ENCODE assay signal across 8 cellular contexts in the genomic region with DNA sequence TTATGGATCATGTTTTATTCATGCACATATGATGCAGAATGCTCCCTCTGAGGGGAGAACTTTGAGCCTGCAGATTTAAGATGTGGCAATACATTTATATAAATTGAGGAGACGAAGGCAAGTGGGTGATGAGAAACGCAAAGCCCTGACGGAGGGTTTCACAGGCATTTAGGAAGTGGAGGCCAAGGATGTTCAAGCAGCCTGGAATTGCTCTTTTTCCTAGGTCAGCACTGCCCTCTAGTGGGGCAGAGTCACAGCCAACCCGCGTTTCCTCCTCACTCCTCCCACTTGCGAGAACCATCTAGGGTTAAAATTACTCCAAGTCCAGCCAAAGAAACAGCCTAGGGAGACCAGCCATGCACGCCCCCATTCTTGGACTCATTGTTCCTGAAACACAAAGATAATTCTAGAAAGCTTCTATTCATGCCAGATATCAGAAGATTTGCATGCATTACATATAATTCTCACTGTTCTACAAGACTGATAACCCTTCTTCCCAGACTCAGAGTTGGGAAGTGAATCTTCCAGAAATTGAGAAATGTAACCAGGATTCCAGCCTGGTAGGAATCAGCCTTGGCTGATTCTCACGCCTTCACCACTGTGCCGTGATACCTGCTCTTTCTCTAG.
A peak's percentile ranks its signal among the peaks of the same experiment; 100 is the strongest.
DNase-seq lines count a peak whose midpoint lies in the region; ATAC-seq, FAIRE-seq and TF ChIP-seq lines count a peak whose summit lies in the region.

No MANE protein-coding gene starts in this region.

- no peaks in the 10 kb centered on the region for H3K9me3 Mint-ChIP-seq in CD4-positive, alpha-beta T cell

- ATAC-seq in CD4-positive, alpha-beta T cell (ENCODE audit: poor library complexity): no peak
- ATAC-seq in GM19455 (IDR thresholded peaks at IDR 0.05; ENCODE audit: unreplicated experiment) (peak; percentile 54), HG02938 (IDR thresholded peaks at IDR 0.05; ENCODE audit: unreplicated experiment) (no peak)

- POLR2A ChIA-PET in CD4-positive, alpha-beta T cell (lab: Charles Lee): no interaction called here

- no peak for FAIRE-seq in kidney (lab: Jason Lieb, UNC)

- H3K4me3 Mint-ChIP-seq in CD4-positive, alpha-beta T cell: no peak overlapping the region

- no peaks in the 10 kb centered on the region for H3K27me3 ChIP-seq in CD4-positive, alpha-beta T cell (ENCODE audit: control insufficient read depth, insufficient read depth, low read length)
- H3K27me3 ChIP-seq in breast epithelium: no peaks in the 10 kb centered on the region

- peak in 7 of 10 experiments; percentile 23 to 49 (median 32) for DNase-seq in CD4-positive, alpha-beta T cell
- DNase-seq in NCI-H1105 (lab: John Stamatoyannopoulos, UW) (peak; percentile 39), T-helper 2 cell (peak in 3 of 5 experiments; percentile 10 to 53 (median 27)), breast epithelium (ENCODE audit: low spot score in 2 of 2) (peak in 1 of 2 donors; percentile 60), kidney (no peak)
- DNase-seq in stimulated activated CD4-positive, alpha-beta T cell treated with anti-CD3 and anti-CD28 coated beads, Interleukin-2, amount 100 ng/mL, for 4 hours (ENCODE audit: low read depth): peak; percentile 28

- no peaks in the 10 kb centered on the region for H3K27me3 Mint-ChIP-seq in CD4-positive, alpha-beta T cell

- no peaks in the 10 kb centered on the region for H3K4me1 Mint-ChIP-seq in CD4-positive, alpha-beta T cell (ENCODE audit: low read depth)

- CTCF ChIA-PET in CD4-positive, alpha-beta T cell (lab: Charles Lee): no interaction called here

- intact Hi-C loops in CD4-positive, alpha-beta T cell (cut with DNase I, micrococcal nuclease): loop anchor here (1.0 to 10.0 kb wide), 5 partner anchors 233 to 1028 kb away; no protein-coding TSS in a partner anchor
- intact Hi-C loops in breast epithelium (cut with DNase I; ENCODE audit: low total_unique reads): loop anchor here (10.0 kb wide), 1 partner anchor 788 kb away; no protein-coding TSS in a partner anchor
- intact Hi-C loops in kidney (cut with DNase I): loop anchor here (10.0 kb wide), 1 partner anchor 778 kb away; no protein-coding TSS in a partner anchor

- no peaks in the 10 kb centered on the region for H3K9me3 ChIP-seq in CD4-positive, alpha-beta T cell (ENCODE audit: control insufficient read depth, low read length)
- H3K9me3 ChIP-seq in breast epithelium (no peaks in the 10 kb centered on the region), kidney (ENCODE audit: control insufficient read depth in 1 of 2, low read length in 2 of 2) (no peaks in the 10 kb centered on the region)

- H3K4me1 ChIP-seq in breast epithelium (no peaks in the 10 kb centered on the region), kidney (ENCODE audit: control insufficient read depth in 1 of 2, insufficient read depth in 1 of 2, low read depth in 1 of 2, low read length in 2 of 2) (peaks cover 0 to 7% of the 10 kb centered on the region in 2 donors)

- H3K9ac ChIP-seq in kidney (ENCODE audit: low read length in 2 of 2): no peak overlapping the region

- no peak overlapping the region for H3K27ac Mint-ChIP-seq in CD4-positive, alpha-beta T cell

- peak; percentile 83 for TF ChIP-seq CTCF in CD4-positive, alpha-beta T cell (IDR thresholded peaks at IDR 0.05)
- TF ChIP-seq CTCF in breast epithelium (IDR thresholded peaks at IDR 0.05): peak; percentile 29 to 70 (median 68)
- peak; percentile 79 for TF ChIP-seq CTCF in kidney (IDR thresholded peaks at IDR 0.05; ENCODE audit: borderline replicate concordance, extremely low read depth, insufficient read depth)

- H3K36me3 Mint-ChIP-seq in CD4-positive, alpha-beta T cell (ENCODE audit: low read depth): no peaks in the 10 kb centered on the region

- H3K36me3 ChIP-seq in breast epithelium (no peaks in the 10 kb centered on the region), kidney (ENCODE audit: control insufficient read depth in 1 of 2, insufficient read depth in 2 of 2, low read length in 2 of 2) (no peaks in the 10 kb centered on the region)

- no peak overlapping the region for H3K4me3 ChIP-seq in breast epithelium
- no peak overlapping the region for H3K4me3 ChIP-seq in kidney (ENCODE audit: low read length in 2 of 2)

- no peak for TF ChIP-seq POLR2A in breast epithelium (IDR thresholded peaks at IDR 0.05)

- no peak overlapping the region for H3K27ac ChIP-seq in CD4-positive, alpha-beta T cell (ENCODE audit: low read depth, low read length)
- H3K27ac ChIP-seq in breast epithelium (no peak overlapping the region), kidney (ENCODE audit: low read depth in 2 of 2, low read length in 2 of 2) (no peak overlapping the region)
